In genomic region chr9:99057665-99058625, GRCh38 we compare ENCODE assay signal across 9 cellular contexts. TPM values are rescaled to one million over a fixed set of nuclear protein-coding genes. Genes with fewer than 3 reads are reported as not detected.
DNase-seq lines count a peak whose midpoint lies in the region; ATAC-seq and TF ChIP-seq lines count a peak whose summit lies in the region.
"Had no signal": no experiment of that assay in that cellular context is flagged by ENCODE, and none has a peak within 500 bp of the region (broad histone marks: within the 10 kb centered on the region; RNA-seq: fewer than 3 reads in every experiment).

No MANE protein-coding gene starts in this region.

- no peaks in the 10 kb centered on the region for H4K20me1 ChIP-seq in GM23338 (replicated peaks; ENCODE audit: insufficient read depth)

- no peaks in the 10 kb centered on the region for H3F3A ChIP-seq in GM23338 (replicated peaks; ENCODE audit: low read depth)

- no peak overlapping the region for H3K4me2 ChIP-seq in GM23338

- ATAC-seq in GM18907 (IDR thresholded peaks at IDR 0.05; ENCODE audit: unreplicated experiment) (peak; percentile 87), HG03066 (IDR thresholded peaks at IDR 0.05; ENCODE audit: low read depth, unreplicated experiment) (peak; percentile 85), memory B cell (ENCODE audit: low read depth) (peak; percentile 63), GM23338 (no peak)
- peak; percentile 77 for ATAC-seq in stimulated activated memory B cell treated with anti-CD40 and anti-IgM and Interleukin-4, amounts not matched to agents 10 μg/mL and 1 μg/mL and 100 μg/mL, for 72 hours

- H3K4me3 Mint-ChIP-seq in memory B cell (peak overlapping the region; percentile 77), GM23338 (no peak overlapping the region)
- H3K4me3 Mint-ChIP-seq in stimulated activated memory B cell treated with anti-CD40 and anti-IgM and Interleukin-4, amounts not matched to agents 10 μg/mL and 1 μg/mL and 100 μg/mL, for 72 hours: peak overlapping the region; percentile 60

- H3K27me3 ChIP-seq in GM23338 (ENCODE audit: insufficient read depth): no peaks in the 10 kb centered on the region
- H3K27me3 ChIP-seq: cardiac muscle cell had no signal

- H3K27me3 Mint-ChIP-seq in memory B cell: no peaks in the 10 kb centered on the region
- no peaks in the 10 kb centered on the region for H3K27me3 Mint-ChIP-seq in stimulated activated memory B cell treated with anti-CD40 and anti-IgM and Interleukin-4, amounts not matched to agents 10 μg/mL and 1 μg/mL and 100 μg/mL, for 72 hours
- H3K27me3 Mint-ChIP-seq in GM23338 (ENCODE audit: insufficient read depth, low read depth, poor library complexity): no peaks in the 10 kb centered on the region

- H3K4me1 Mint-ChIP-seq in memory B cell (peaks cover 49% of the 10 kb centered on the region), GM23338 (no peaks in the 10 kb centered on the region; the same call in 2 of the 3 replicates)
- peaks cover 67% of the 10 kb centered on the region for H3K4me1 Mint-ChIP-seq in stimulated activated memory B cell treated with anti-CD40 and anti-IgM and Interleukin-4, amounts not matched to agents 10 μg/mL and 1 μg/mL and 100 μg/mL, for 72 hours

- H3K27ac Mint-ChIP-seq in memory B cell (peak overlapping the region; percentile 64), GM23338 (no peak overlapping the region)
- peak overlapping the region; percentile 64 for H3K27ac Mint-ChIP-seq in stimulated activated memory B cell treated with anti-CD40 and anti-IgM and Interleukin-4, amounts not matched to agents 10 μg/mL and 1 μg/mL and 100 μg/mL, for 72 hours

- no peak overlapping the region for H3K4me3 ChIP-seq in GM23338
- H3K4me3 ChIP-seq: cardiac muscle cell had no signal

- H3K79me2 ChIP-seq in GM23338 (replicated peaks; ENCODE audit: insufficient read depth): no peaks in the 10 kb centered on the region

- no peak overlapping the region for H2AFZ ChIP-seq in GM23338

- no peak overlapping the region for H3K27ac ChIP-seq in GM23338 (ENCODE audit: low read depth)
- H3K27ac ChIP-seq: cardiac muscle cell had no signal

- no peaks in the 10 kb centered on the region for H3K4me1 ChIP-seq in GM23338 (ENCODE audit: insufficient read depth)

- no peak for TF ChIP-seq CTCF in GM23338 (conservative IDR thresholded peaks at IDR 0.05; ENCODE audit: low read depth in 2 of 2)

- H3K9me3 Mint-ChIP-seq in memory B cell: no peaks in the 10 kb centered on the region
- H3K9me3 Mint-ChIP-seq in stimulated activated memory B cell treated with anti-CD40 and anti-IgM and Interleukin-4, amounts not matched to agents 10 μg/mL and 1 μg/mL and 100 μg/mL, for 72 hours: no peaks in the 10 kb centered on the region
- no peaks in the 10 kb centered on the region for H3K9me3 Mint-ChIP-seq in GM23338

- H3K36me3 ChIP-seq in GM23338 (ENCODE audit: insufficient read depth): no peaks in the 10 kb centered on the region
- H3K36me3 ChIP-seq: cardiac muscle cell had no signal

- DNase-seq in SKM-1 (lab: John Stamatoyannopoulos, UW; ENCODE audit: unreplicated experiment) (peak; percentile 54), memory B cell (ENCODE audit: low spot score in 2 of 2) (peak; percentile 16 to 37), GM23338 (ENCODE audit: low spot score) (no peak), NCI-H1694 (lab: John Stamatoyannopoulos, UW) (no peak)
- DNase-seq in activated naive CD8-positive, alpha-beta T cell treated with anti-CD3 and anti-CD28 coated beads, Interleukin-2, amount 50 U/mL, for 16 hours (ENCODE audit: low read depth, low spot score): peak; percentile 13

- H3K9me2 ChIP-seq in GM23338 (ENCODE audit: insufficient read depth): no peaks in the 10 kb centered on the region

- H3K36me3 Mint-ChIP-seq in memory B cell (no peaks in the 10 kb centered on the region), GM23338 (ENCODE audit: low read depth) (no peaks in the 10 kb centered on the region)
- H3K36me3 Mint-ChIP-seq in stimulated activated memory B cell treated with anti-CD40 and anti-IgM and Interleukin-4, amounts not matched to agents 10 μg/mL and 1 μg/mL and 100 μg/mL, for 72 hours: no peaks in the 10 kb centered on the region

TF ChIP-seq in GM23338, 12 proteins besides CTCF, POLR2A, EP300 and RAD21:
- TF ChIP-seq POLR2AphosphoS5 (IDR thresholded peaks at IDR 0.05; ENCODE audit: low read depth): no peak
- TF ChIP-seq ZNF331 (CRISPR knock-in tag; IDR thresholded peaks at IDR 0.05; ENCODE audit: low read depth): no peak
- no peak for TF ChIP-seq NANOG (IDR thresholded peaks at IDR 0.05; ENCODE audit: borderline replicate concordance)
- TF ChIP-seq ZNF114 (CRISPR knock-in tag; IDR thresholded peaks at IDR 0.05): no peak
- TF ChIP-seq, protein P1, sequence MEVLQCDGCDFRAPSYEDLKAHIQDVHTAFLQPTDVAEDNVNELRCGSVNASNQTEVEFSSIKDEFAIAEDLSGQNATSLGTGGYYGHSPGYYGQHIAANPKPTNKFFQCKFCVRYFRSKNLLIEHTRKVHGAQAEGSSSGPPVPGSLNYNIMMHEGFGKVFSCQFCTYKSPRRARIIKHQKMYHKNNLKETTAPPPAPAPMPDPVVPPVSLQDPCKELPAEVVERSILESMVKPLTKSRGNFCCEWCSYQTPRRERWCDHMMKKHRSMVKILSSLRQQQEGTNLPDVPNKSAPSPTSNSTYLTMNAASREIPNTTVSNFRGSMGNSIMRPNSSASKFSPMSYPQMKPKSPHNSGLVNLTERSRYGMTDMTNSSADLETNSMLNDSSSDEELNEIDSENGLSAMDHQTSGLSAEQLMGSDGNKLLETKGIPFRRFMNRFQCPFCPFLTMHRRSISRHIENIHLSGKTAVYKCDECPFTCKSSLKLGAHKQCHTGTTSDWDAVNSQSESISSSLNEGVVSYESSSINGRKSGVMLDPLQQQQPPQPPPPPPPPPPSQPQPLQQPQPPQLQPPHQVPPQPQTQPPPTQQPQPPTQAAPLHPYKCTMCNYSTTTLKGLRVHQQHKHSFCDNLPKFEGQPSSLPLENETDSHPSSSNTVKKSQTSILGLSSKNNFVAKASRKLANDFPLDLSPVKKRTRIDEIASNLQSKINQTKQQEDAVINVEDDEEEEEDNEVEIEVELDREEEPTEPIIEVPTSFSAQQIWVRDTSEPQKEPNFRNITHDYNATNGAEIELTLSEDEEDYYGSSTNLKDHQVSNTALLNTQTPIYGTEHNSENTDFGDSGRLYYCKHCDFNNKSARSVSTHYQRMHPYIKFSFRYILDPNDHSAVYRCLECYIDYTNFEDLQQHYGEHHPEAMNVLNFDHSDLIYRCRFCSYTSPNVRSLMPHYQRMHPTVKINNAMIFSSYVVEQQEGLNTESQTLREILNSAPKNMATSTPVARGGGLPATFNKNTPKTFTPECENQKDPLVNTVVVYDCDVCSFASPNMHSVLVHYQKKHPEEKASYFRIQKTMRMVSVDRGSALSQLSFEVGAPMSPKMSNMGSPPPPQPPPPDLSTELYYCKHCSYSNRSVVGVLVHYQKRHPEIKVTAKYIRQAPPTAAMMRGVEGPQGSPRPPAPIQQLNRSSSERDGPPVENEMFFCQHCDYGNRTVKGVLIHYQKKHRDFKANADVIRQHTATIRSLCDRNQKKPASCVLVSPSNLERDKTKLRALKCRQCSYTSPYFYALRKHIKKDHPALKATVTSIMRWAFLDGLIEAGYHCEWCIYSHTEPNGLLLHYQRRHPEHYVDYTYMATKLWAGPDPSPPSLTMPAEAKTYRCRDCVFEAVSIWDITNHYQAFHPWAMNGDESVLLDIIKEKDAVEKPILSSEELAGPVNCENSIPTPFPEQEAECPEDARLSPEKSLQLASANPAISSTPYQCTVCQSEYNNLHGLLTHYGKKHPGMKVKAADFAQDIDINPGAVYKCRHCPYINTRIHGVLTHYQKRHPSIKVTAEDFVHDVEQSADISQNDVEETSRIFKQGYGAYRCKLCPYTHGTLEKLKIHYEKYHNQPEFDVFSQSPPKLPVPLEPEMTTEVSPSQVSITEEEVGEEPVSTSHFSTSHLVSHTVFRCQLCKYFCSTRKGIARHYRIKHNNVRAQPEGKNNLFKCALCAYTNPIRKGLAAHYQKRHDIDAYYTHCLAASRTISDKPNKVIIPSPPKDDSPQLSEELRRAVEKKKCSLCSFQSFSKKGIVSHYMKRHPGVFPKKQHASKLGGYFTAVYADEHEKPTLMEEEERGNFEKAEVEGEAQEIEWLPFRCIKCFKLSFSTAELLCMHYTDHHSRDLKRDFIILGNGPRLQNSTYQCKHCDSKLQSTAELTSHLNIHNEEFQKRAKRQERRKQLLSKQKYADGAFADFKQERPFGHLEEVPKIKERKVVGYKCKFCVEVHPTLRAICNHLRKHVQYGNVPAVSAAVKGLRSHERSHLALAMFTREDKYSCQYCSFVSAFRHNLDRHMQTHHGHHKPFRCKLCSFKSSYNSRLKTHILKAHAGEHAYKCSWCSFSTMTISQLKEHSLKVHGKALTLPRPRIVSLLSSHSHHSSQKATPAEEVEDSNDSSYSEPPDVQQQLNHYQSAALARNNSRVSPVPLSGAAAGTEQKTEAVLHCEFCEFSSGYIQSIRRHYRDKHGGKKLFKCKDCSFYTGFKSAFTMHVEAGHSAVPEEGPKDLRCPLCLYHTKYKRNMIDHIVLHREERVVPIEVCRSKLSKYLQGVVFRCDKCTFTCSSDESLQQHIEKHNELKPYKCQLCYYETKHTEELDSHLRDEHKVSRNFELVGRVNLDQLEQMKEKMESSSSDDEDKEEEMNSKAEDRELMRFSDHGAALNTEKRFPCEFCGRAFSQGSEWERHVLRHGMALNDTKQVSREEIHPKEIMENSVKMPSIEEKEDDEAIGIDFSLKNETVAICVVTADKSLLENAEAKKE (CRISPR knock-in tag; IDR thresholded peaks at IDR 0.05): no peak
- TF ChIP-seq STAT1 (IDR thresholded peaks at IDR 0.05; ENCODE audit: unreplicated experiment): no peak
- no peak for TF ChIP-seq EZH2 (IDR thresholded peaks at IDR 0.05; ENCODE audit: low read depth, unreplicated experiment)
TF ChIP-seq in GM23338: peak in this region for 0.

RNA-seq across cellular contexts. Expression of gene TGFBR1, which starts 47.0 kb away (rescaled TPM):
- 39.5 and 40.2 TPM in 2 replicates for total RNA-seq in GM23338 (2014; rRNA removed; shearing (Covaris generic))
- 8.3 and 9.3 TPM in 2 replicates for polyA plus RNA-seq in GM23338 (2016; fragmentation: Nextera tagmentation; extraction: Ambion mirVana)

Comparison
In these comparisons a context has a peak if more than half of its experiments do, and no peak if none do; other contexts are left out.
1. DNase-seq: peak in SKM-1 (single experiment), activated naive CD8-positive, alpha-beta T cell treated with anti-CD3 and anti-CD28 coated beads, Interleukin-2, amount 50 U/mL, for 16 hours (single experiment) and memory B cell (2 of 2); none in GM23338 (single experiment) and NCI-H1694 (single experiment).